In genomic region chr9:88364706-88365105, GRCh38 we compare ENCODE assay signal across 32 cellular contexts.
"Had no signal": no experiment of that assay in that cellular context is flagged by ENCODE, and none has a peak within 500 bp of the region (broad histone marks: within the 10 kb centered on the region; RNA-seq: fewer than 3 reads in every experiment).

No MANE protein-coding gene starts in this region.

- H3K27ac Mint-ChIP-seq: naive B cell; naive thymus-derived CD8-positive, alpha-beta T cell; natural killer cell treated with Interleukin-12 subunit alpha and Interleukin-12 subunit beta and Interleukin-15 and Interleukin-18, amount 100 ng/mL, for 72 hours; nephron progenitor cell; neural progenitor cell; progenitor cell of endocrine pancreas; stimulated activated memory B cell treated with anti-CD40 and anti-IgM and Interleukin-4, amounts not matched to agents 10 μg/mL and 1 μg/mL and 100 μg/mL, for 72 hours; stimulated activated naive CD8-positive, alpha-beta T cell treated with anti-CD3 and anti-CD28 coated beads, Interleukin-15, amount 100 ng/mL, for 72 hours; type B pancreatic cell had no signal

- H3K27me3 ChIP-seq: neural progenitor cell, ovary, right lobe of liver, sigmoid colon, suprapubic skin, testis, tibial artery, upper lobe of right lung, uterus had no signal

- H3K4me3 ChIP-seq: neural progenitor cell, ovary, psoas muscle, right lobe of liver, sigmoid colon, smooth muscle cell, spleen, suprapubic skin, testis, tibial artery, upper lobe of right lung, uterus had no signal

- ATAC-seq: naive thymus-derived CD8-positive, alpha-beta T cell; natural killer cell treated with Interleukin-12 subunit alpha and Interleukin-12 subunit beta and Interleukin-15 and Interleukin-18, amount 100 ng/mL, for 72 hours; psoas muscle; right cardiac atrium; right lobe of liver; stimulated activated memory B cell treated with anti-CD40 and anti-IgM and Interleukin-4, amounts not matched to agents 10 μg/mL and 1 μg/mL and 100 μg/mL, for 72 hours; stimulated activated naive CD8-positive, alpha-beta T cell treated with anti-CD3 and anti-CD28 coated beads, Interleukin-15, amount 100 ng/mL, for 72 hours; stimulated activated naive CD8-positive, alpha-beta T cell treated with anti-CD3 and anti-CD28 coated beads, Interleukin-15, Interleukin-2, amounts not matched to agents 100 U/mL and 50 U/mL, for 24 hours; upper lobe of right lung had no signal

- H2AFZ ChIP-seq: neural progenitor cell, parathyroid adenoma had no signal

- H3K4me3 Mint-ChIP-seq: naive B cell; naive thymus-derived CD8-positive, alpha-beta T cell; natural killer cell treated with Interleukin-12 subunit alpha and Interleukin-12 subunit beta and Interleukin-15 and Interleukin-18, amount 100 ng/mL, for 72 hours; nephron progenitor cell; neural progenitor cell; stimulated activated memory B cell treated with anti-CD40 and anti-IgM and Interleukin-4, amounts not matched to agents 10 μg/mL and 1 μg/mL and 100 μg/mL, for 72 hours; stimulated activated naive CD8-positive, alpha-beta T cell treated with anti-CD3 and anti-CD28 coated beads, Interleukin-15, amount 100 ng/mL, for 72 hours; type B pancreatic cell had no signal

- H3K4me1 ChIP-seq: neural progenitor cell, parathyroid adenoma, psoas muscle, right lobe of liver, sigmoid colon, spleen, suprapubic skin, testis, tibial artery, upper lobe of right lung, uterus had no signal

- H3K36me3 Mint-ChIP-seq: neural progenitor cell had no signal

- H3K27me3 Mint-ChIP-seq: naive B cell; progenitor cell of endocrine pancreas; stimulated activated naive CD8-positive, alpha-beta T cell treated with anti-CD3 and anti-CD28 coated beads, Interleukin-15, amount 100 ng/mL, for 72 hours; type B pancreatic cell had no signal

- H3K4me1 Mint-ChIP-seq: naive B cell; naive thymus-derived CD8-positive, alpha-beta T cell; neural progenitor cell; stimulated activated memory B cell treated with anti-CD40 and anti-IgM and Interleukin-4, amounts not matched to agents 10 μg/mL and 1 μg/mL and 100 μg/mL, for 72 hours; stimulated activated naive CD8-positive, alpha-beta T cell treated with anti-CD3 and anti-CD28 coated beads, Interleukin-15, amount 100 ng/mL, for 72 hours had no signal

- DNase-seq: naive B cell; naive thymus-derived CD8-positive, alpha-beta T cell; nephron progenitor cell; occipital lobe; ovary; posterior cingulate gyrus; psoas muscle; right cardiac atrium; right lobe of liver; sigmoid colon; spleen; stimulated activated CD4-positive, alpha-beta T cell treated with anti-CD3 and anti-CD28 coated beads, Interleukin-12 subunit alpha, Interleukin-12 subunit beta, amount 100 ng/mL, for 4 hours; stimulated activated CD4-positive, alpha-beta T cell treated with anti-CD3 and anti-CD28 coated beads, Interleukin-1b, Interleukin-23, amount 100 ng/mL, for 48 hours; stimulated activated CD4-positive, alpha-beta T cell treated with anti-CD3 and anti-CD28 coated beads, Interleukin-4, amount 100 ng/mL, for 1 hour; stimulated activated CD4-positive, alpha-beta T cell treated with anti-CD3 and anti-CD28 coated beads, Interleukin-4, amount 100 ng/mL, for 4 hours; stimulated activated CD8-positive, alpha-beta memory T cell treated with anti-CD3 and anti-CD28 coated beads, Interleukin-4, amount 100 ng/mL, for 48 hours; stimulated activated naive CD4-positive, alpha-beta T cell; stimulated activated naive CD8-positive, alpha-beta T cell treated with anti-CD3 and anti-CD28 coated beads, Interleukin-15, amount 100 ng/mL, for 72 hours; stimulated activated naive CD8-positive, alpha-beta T cell treated with anti-CD3 and anti-CD28 coated beads, Interleukin-15, Interleukin-2, amounts not matched to agents 100 U/mL and 50 U/mL, for 24 hours; substantia nigra; testis; tibial artery; upper lobe of right lung; uterus had no signal

- H3K9ac ChIP-seq: neural progenitor cell, parathyroid adenoma had no signal

- H3K9me3 ChIP-seq: ovary, psoas muscle, right lobe of liver, suprapubic skin, testis, upper lobe of right lung, uterus had no signal

- H3K27ac ChIP-seq: neural progenitor cell, ovary, parathyroid adenoma, psoas muscle, right lobe of liver, sigmoid colon, spleen, suprapubic skin, testis, tibial artery, upper lobe of right lung, uterus had no signal

- H3K79me2 ChIP-seq: parathyroid adenoma had no signal

- H3K36me3 ChIP-seq: neural progenitor cell, ovary, right lobe of liver, sigmoid colon, spleen, suprapubic skin, tibial artery, upper lobe of right lung, uterus had no signal

- H3K4me2 ChIP-seq: neural progenitor cell, smooth muscle cell had no signal
